8 cellular contexts compared by ENCODE assay signal in the genomic region with DNA sequence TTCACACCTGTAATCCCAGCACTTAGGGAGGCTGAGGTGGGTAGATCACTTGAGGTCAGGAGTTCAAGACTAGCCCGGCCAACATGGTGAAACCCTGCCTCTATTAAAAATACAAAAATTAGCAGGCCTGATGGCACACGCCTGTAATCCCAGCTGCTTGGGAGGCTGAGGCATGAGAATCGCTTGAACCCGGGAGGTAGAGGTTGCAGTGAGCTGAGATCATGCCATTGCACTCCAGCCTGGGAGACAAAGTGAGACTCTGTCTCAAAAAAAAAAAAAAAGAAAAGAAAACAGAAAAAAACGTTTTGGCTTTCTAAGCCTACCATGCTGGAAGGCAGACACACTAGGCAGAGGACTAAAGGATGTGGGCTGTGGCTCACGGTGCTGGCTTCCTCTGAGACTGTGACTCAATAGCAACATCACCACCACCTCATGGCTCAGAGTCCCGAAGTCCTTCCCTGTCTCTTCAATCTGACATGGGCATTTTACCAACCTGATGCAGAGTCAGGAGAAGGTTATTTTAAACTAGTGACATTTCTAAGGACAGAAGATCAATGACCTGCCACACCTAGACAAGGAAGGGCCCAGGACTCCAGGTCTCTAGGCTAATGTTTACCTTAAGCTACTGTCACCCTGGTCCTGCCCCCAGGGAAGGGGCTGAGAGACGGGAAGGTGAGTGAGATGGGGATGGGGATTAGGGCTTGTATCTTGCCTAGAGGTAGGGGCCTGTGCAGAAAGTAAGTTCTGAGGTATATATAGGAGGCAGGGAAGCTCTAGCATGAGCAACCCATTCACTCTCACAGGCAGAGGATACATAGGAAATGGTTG. TPM values are rescaled to one million over a fixed set of nuclear protein-coding genes. Genes with fewer than 3 reads are reported as not detected.
A peak's percentile ranks its signal among the peaks of the same experiment; 100 is the strongest.
DNase-seq lines count a peak whose midpoint lies in the region; ATAC-seq and TF ChIP-seq lines count a peak whose summit lies in the region.

No MANE protein-coding gene starts in this region.

- H3K9me3 Mint-ChIP-seq in memory B cell: no peaks in the 10 kb centered on the region

- DNase-seq in GM06990 (ENCODE audit: extremely low read depth, insufficient read length): peak; percentile 59
- DNase-seq in SKM-1 (lab: John Stamatoyannopoulos, UW; ENCODE audit: unreplicated experiment): peak; percentile 40
- peak; percentile 29 for DNase-seq in activated naive CD8-positive, alpha-beta T cell treated with anti-CD3 and anti-CD28 coated beads, Interleukin-2, amount 50 U/mL, for 16 hours (ENCODE audit: low read depth, low spot score)
- no peak for DNase-seq in memory B cell (ENCODE audit: low spot score in 2 of 2)
- no peak for DNase-seq in suprapubic skin (ENCODE audit: low spot score in 2 of 2)
- no peak for DNase-seq in OCI-M2 (lab: John Stamatoyannopoulos, UW; ENCODE audit: unreplicated experiment)
- no peak for DNase-seq in caudate nucleus (lab: John Stamatoyannopoulos, UW)

- H3K27ac Mint-ChIP-seq in memory B cell: no peak overlapping the region

- H3K27me3 ChIP-seq in GM06990 (replicated peaks; ENCODE audit: control insufficient read depth, insufficient read depth, low read length) (no peaks in the 10 kb centered on the region), suprapubic skin (no peaks in the 10 kb centered on the region)

- peaks cover 12% of the 10 kb centered on the region for H3K4me1 ChIP-seq in suprapubic skin

- H3K4me3 ChIP-seq in GM06990 (replicated peaks; ENCODE audit: low read depth, low read length): no peak overlapping the region
- H3K4me3 ChIP-seq in suprapubic skin: no peak overlapping the region

- TF ChIP-seq EP300 in suprapubic skin (IDR thresholded peaks at IDR 0.05): no peak

- H3K4me1 Mint-ChIP-seq in memory B cell: peaks cover 13% of the 10 kb centered on the region

- no peak overlapping the region for H3K4me3 Mint-ChIP-seq in memory B cell

- TF ChIP-seq CTCF in GM06990 (IDR thresholded peaks at IDR 0.05; ENCODE audit: insufficient read depth, low read length, poor library complexity, severe bottlenecking) (no peak), suprapubic skin (IDR thresholded peaks at IDR 0.05) (no peak)

- 56% methylated on average over 8 of the region's 8 CpGs for WGBS in suprapubic skin

- H3K9me3 ChIP-seq in suprapubic skin: no peaks in the 10 kb centered on the region

- H3K36me3 ChIP-seq in GM06990 (ENCODE audit: control insufficient read depth, insufficient read depth, low read length): no peaks in the 10 kb centered on the region
- H3K36me3 ChIP-seq in suprapubic skin: no peaks in the 10 kb centered on the region

- H3K27me3 Mint-ChIP-seq in memory B cell: peaks cover 5% of the 10 kb centered on the region

- H3K36me3 Mint-ChIP-seq in memory B cell: no peaks in the 10 kb centered on the region

- no peak for TF ChIP-seq POLR2A in suprapubic skin (IDR thresholded peaks at IDR 0.05)

- H3K27ac ChIP-seq in suprapubic skin: peak overlapping the region; percentile 74
- H3K27ac ChIP-seq in caudate nucleus (ENCODE audit: low read depth, low read length): no peak overlapping the region

- ATAC-seq in HG02642 (IDR thresholded peaks at IDR 0.05; ENCODE audit: poor library complexity, unreplicated experiment) (peak; percentile 58), memory B cell (ENCODE audit: low read depth) (peak; percentile 60)

RNA-seq across cellular contexts. Expression of a gene that starts 3.7 kb away (rescaled TPM):
- 10 to 100 TPM in 2 of 4 donors, 1 to 10 TPM in 2; 4.2 to 16.6 (median 9.4) TPM for total RNA-seq in suprapubic skin

RNA-seq across cellular contexts. Expression of a gene that starts 12.0 kb away (rescaled TPM):
- not detected for total RNA-seq in suprapubic skin

RNA-seq across cellular contexts. Expression of a gene that starts 19.5 kb away (rescaled TPM):
- total RNA-seq in suprapubic skin: 1 to 10 TPM; 2.2 to 7.2 (median 2.9) TPM

RNA-seq across cellular contexts. Expression of a gene that starts 23.8 kb away (rescaled TPM):
- 10 to 100 TPM; 11.3 to 20.3 (median 14.8) TPM for total RNA-seq in suprapubic skin

RNA-seq across cellular contexts. Expression of a gene that starts 54.9 kb away (rescaled TPM):
- total RNA-seq in suprapubic skin: 1 to 10 TPM in 3 of 4 donors, not detected in 1; 1.3 to 2.2 (median 1.4) TPM

Comparison
In these comparisons a context has a peak if more than half of its experiments do, and no peak if none do; other contexts are left out.
1. DNase-seq: peak in GM06990 (single experiment), SKM-1 (single experiment) and activated naive CD8-positive, alpha-beta T cell treated with anti-CD3 and anti-CD28 coated beads, Interleukin-2, amount 50 U/mL, for 16 hours (single experiment); none in memory B cell (0 of 2), suprapubic skin (0 of 2), OCI-M2 (single experiment) and caudate nucleus (0 of 61).